ENCODE assay signal across 32 cellular contexts in the genomic region with DNA sequence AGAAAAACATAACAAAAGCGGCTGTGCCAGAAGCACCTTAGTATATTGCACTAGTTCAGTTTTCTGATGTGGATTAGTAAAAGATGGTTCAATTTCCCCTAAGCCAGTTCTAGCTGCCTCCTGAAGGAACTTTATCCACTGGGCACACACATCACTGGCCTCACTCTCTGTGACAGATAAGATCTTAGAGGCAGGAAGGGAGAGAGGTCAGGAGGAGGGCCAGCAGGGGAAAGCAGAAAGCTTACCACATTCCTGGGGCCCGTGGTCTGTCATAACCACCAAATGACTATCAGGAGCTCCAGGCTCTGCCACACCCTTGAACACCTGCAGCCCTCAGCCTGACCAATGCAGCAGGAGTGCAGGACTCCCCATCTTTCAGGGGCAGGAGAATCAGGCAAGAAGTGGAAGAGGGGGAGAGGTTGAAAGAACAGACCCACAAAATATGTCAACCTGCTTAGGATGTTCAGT. TPM values are rescaled to one million over a fixed set of nuclear protein-coding genes. Genes with fewer than 3 reads are reported as not detected.
A peak's percentile ranks its signal among the peaks of the same experiment; 100 is the strongest.
DNase-seq lines count a peak whose midpoint lies in the region; ATAC-seq and TF ChIP-seq lines count a peak whose summit lies in the region.
"Had no signal": no experiment of that assay in that cellular context is flagged by ENCODE, and none has a peak within 500 bp of the region (broad histone marks: within the 10 kb centered on the region; RNA-seq: fewer than 3 reads in every experiment).

No MANE protein-coding gene starts in this region.

- TF ChIP-seq CTCF in mammary epithelial cell (conservative IDR thresholded peaks at IDR 0.05 in 1 of 2, IDR thresholded peaks at IDR 0.05 in 1 of 2; ENCODE audit: extremely low read depth in 1 of 2, insufficient read depth in 1 of 2, low read depth in 1 of 2, low read length in 2 of 2) = no peak
- no peak for TF ChIP-seq CTCF in breast epithelium (IDR thresholded peaks at IDR 0.05)
- TF ChIP-seq CTCF in SK-N-SH (IDR thresholded peaks at IDR 0.05) = no peak
- TF ChIP-seq CTCF in upper lobe of right lung (IDR thresholded peaks at IDR 0.05) = no peak

- H3K4me2 ChIP-seq in mammary epithelial cell (ENCODE audit: insufficient read depth, low read depth, low read length) = no peak overlapping the region
- no peak overlapping the region for H3K4me2 ChIP-seq in SK-N-SH
- H3K4me2 ChIP-seq: A549 had no signal

- H3K4me3 ChIP-seq in mammary epithelial cell (replicated peaks in 1 of 3; ENCODE audit: insufficient read depth in 1 of 3, low read depth in 2 of 3, low read length in 3 of 3) (no peak overlapping the region), breast epithelium (no peak overlapping the region), SK-N-SH (ENCODE audit: low read depth in 2 of 2, low read length in 1 of 2) (no peak overlapping the region), upper lobe of right lung (no peak overlapping the region)
- H3K4me3 ChIP-seq: A549, BLaER1, body of pancreas, colonic mucosa, pancreas had no signal

- no peak for TF ChIP-seq RAD21 in SK-N-SH (IDR thresholded peaks at IDR 0.05; ENCODE audit: low read length)

- H3K9me3 ChIP-seq in mammary epithelial cell (replicated peaks; ENCODE audit: insufficient read depth, low read length) (no peaks in the 10 kb centered on the region), breast epithelium (no peaks in the 10 kb centered on the region), SK-N-SH (no peaks in the 10 kb centered on the region), upper lobe of right lung (no peaks in the 10 kb centered on the region)
- H3K9me3 ChIP-seq: A549, BLaER1, body of pancreas, colonic mucosa, pancreas had no signal

- DNase-seq in mammary epithelial cell = peak; percentile 46
- DNase-seq in breast epithelium (ENCODE audit: low spot score in 2 of 2) = no peak
- no peak for DNase-seq in SK-N-SH
- DNase-seq in erythroblast (lab: John Stamatoyannopoulos, UW) = peak; percentile 17 to 56
- DNase-seq in upper lobe of right lung = no peak
- no peak for DNase-seq in activated CD4-positive, alpha-beta T cell treated with anti-CD3 and anti-CD28 coated beads for 4 hours
- DNase-seq in 8988T = no peak
- no peak for DNase-seq in NCI-H1092 (lab: John Stamatoyannopoulos, UW)
- DNase-seq: activated naive CD8-positive, alpha-beta T cell treated with anti-CD3 and anti-CD28 coated beads, Interleukin-2, amount 10 ng/mL, durations not matched to agents 7 days and 5 days; activated T-cell treated with anti-CD3 and anti-CD28 coated beads, Interleukin-2, amount 50 U/mL, for 72 hours; body of pancreas; colonic mucosa; foreskin fibroblast; GDM1; H7; hippocampal formation; kidney; mesendoderm; MV-4-11; naive thymus-derived CD8-positive, alpha-beta T cell; NCI-H2107; NCI-H524; pancreas; stimulated activated naive CD4-positive, alpha-beta T cell treated with Interleukin-2 at 50 U/mL for 16 hours; T-helper 2 cell had no signal

- H3K79me2 ChIP-seq in mammary epithelial cell (ENCODE audit: insufficient read depth, low read length) = no peaks in the 10 kb centered on the region
- H3K79me2 ChIP-seq in SK-N-SH (ENCODE audit: insufficient read depth) = no peaks in the 10 kb centered on the region

- WGBS in mammary epithelial cell (ENCODE audit: low coverage, missing lambda C conversion rate) = 68% methylated on average over 2 of the region's 2 CpGs
- 72% methylated on average over 2 of the region's 2 CpGs for WGBS in SK-N-SH (ENCODE audit: low lambda C conversion rate)

- H3K4me1 ChIP-seq in mammary epithelial cell (ENCODE audit: insufficient read depth, low read length) (no peaks in the 10 kb centered on the region), breast epithelium (no peaks in the 10 kb centered on the region), SK-N-SH (ENCODE audit: control insufficient read depth in 1 of 2, insufficient read depth in 2 of 2, low read depth in 1 of 2, low read length in 1 of 2) (peaks cover 0 to 7% of the 10 kb centered on the region in 2 experiments; a peak in 2 of 4 replicates), upper lobe of right lung (no peaks in the 10 kb centered on the region)
- H3K4me1 ChIP-seq: A549, body of pancreas, colonic mucosa, pancreas had no signal

- H3K36me3 ChIP-seq in mammary epithelial cell (ENCODE audit: insufficient read depth, low read length) (peaks cover 22% of the 10 kb centered on the region), breast epithelium (peaks cover 21% of the 10 kb centered on the region), SK-N-SH (replicated peaks in 1 of 2; ENCODE audit: control insufficient read depth in 1 of 2, insufficient read depth in 2 of 2, low read length in 1 of 2) (peaks cover 39 to 78% of the 10 kb centered on the region in 2 experiments), upper lobe of right lung (peaks cover 83% of the 10 kb centered on the region)

- H4K20me1 ChIP-seq in mammary epithelial cell (ENCODE audit: insufficient read depth, low read length) = no peaks in the 10 kb centered on the region
- no peaks in the 10 kb centered on the region for H4K20me1 ChIP-seq in SK-N-SH (ENCODE audit: insufficient read depth)

- TF ChIP-seq POLR2A in breast epithelium (IDR thresholded peaks at IDR 0.05) = no peak
- no peak for TF ChIP-seq POLR2A in erythroblast (IDR thresholded peaks at IDR 0.05; ENCODE audit: low read length)

- H3K27ac ChIP-seq in mammary epithelial cell (ENCODE audit: insufficient read depth, low read depth, low read length) (no peak overlapping the region), breast epithelium (no peak overlapping the region), SK-N-SH (ENCODE audit: low read depth in 2 of 2, low read length in 1 of 2) (no peak overlapping the region), upper lobe of right lung (no peak overlapping the region)
- H3K27ac ChIP-seq: A549, body of pancreas, colonic mucosa, pancreas had no signal

- POLR2A ChIA-PET in SK-N-SH (lab: Yijun Ruan, JAX) = no interaction called here

- intact Hi-C loops in mammary epithelial cell (cut with micrococcal nuclease) = no loop called here
- intact Hi-C loops in breast epithelium (cut with DNase I; ENCODE audit: low total_unique reads) = no loop called here
- intact Hi-C loops in upper lobe of right lung (cut with DNase I) = no loop called here

- H3K27me3 ChIP-seq in mammary epithelial cell (ENCODE audit: insufficient read depth, low read length) = no peaks in the 10 kb centered on the region
- H3K27me3 ChIP-seq in breast epithelium = no peaks in the 10 kb centered on the region
- H3K27me3 ChIP-seq in SK-N-SH (ENCODE audit: insufficient read depth) = no peaks in the 10 kb centered on the region
- H3K27me3 ChIP-seq in upper lobe of right lung = no peaks in the 10 kb centered on the region
- H3K27me3 ChIP-seq: BLaER1, body of pancreas, colonic mucosa, pancreas had no signal

- no peak overlapping the region for H2AFZ ChIP-seq in mammary epithelial cell (ENCODE audit: low read depth, low read length)
- no peak overlapping the region for H2AFZ ChIP-seq in SK-N-SH (ENCODE audit: low read depth)

- H3K9me2 ChIP-seq in SK-N-SH = no peaks in the 10 kb centered on the region

- no TSS peak for BruUV-seq in mammary epithelial cell (replicated peaks; lab: Mats Ljungman, UMichigan)

- no peak for ATAC-seq in upper lobe of right lung
- ATAC-seq: A549; activated CD4-positive, CD25-positive, alpha-beta regulatory T cell treated with anti-CD3 and anti-CD28 coated beads, Interleukin-2, amount 50 U/mL, for 24 hours; activated T-cell treated with anti-CD3 and anti-CD28 coated beads, Interleukin-2, amount 50 U/mL, for 72 hours; body of pancreas; HepG2; naive thymus-derived CD8-positive, alpha-beta T cell; pancreas; sciatic nerve had no signal

- dilution Hi-C loops in mammary epithelial cell (cut with HindIII; ENCODE audit: low sequenced_read_pairs) = no loop called here

- TF ChIP-seq EP300 in SK-N-SH (IDR thresholded peaks at IDR 0.05; ENCODE audit: borderline replicate concordance in 1 of 2, low read depth in 1 of 2, low read length in 1 of 2) = no peak

- no peaks in the 10 kb centered on the region for H3F3A ChIP-seq in SK-N-SH (replicated peaks; ENCODE audit: insufficient read depth)

- CTCF ChIA-PET in mammary epithelial cell (lab: Charles Lee; ENCODE audit: low non-redundant PET) = no interaction called here
- CTCF ChIA-PET in SK-N-SH (lab: Yijun Ruan, JAX) = interaction anchor here (1.9 to 2.3 kb wide), 2 partner anchors 30 to 116 kb away, joined by 5 to 8 read pairs; no protein-coding TSS in a partner anchor

- H3K9ac ChIP-seq in mammary epithelial cell (ENCODE audit: insufficient read depth, low read length) (no peak overlapping the region), SK-N-SH (no peak overlapping the region)
- H3K9ac ChIP-seq: BLaER1 had no signal

- in situ Hi-C loops in mammary epithelial cell (cut with MboI; ENCODE audit: low sequenced_read_pairs in 2 of 2) = loop anchor here in 1 of 2 donors (10.0 kb wide), 1 partner anchor 47 kb away; no protein-coding TSS in a partner anchor

TF ChIP-seq in SK-N-SH, 30 proteins besides CTCF, POLR2A, EP300 and RAD21:
- peak; percentile 32; the same call in 1 of the 2 replicates for TF ChIP-seq RXRA (IDR thresholded peaks at IDR 0.05; ENCODE audit: borderline replicate concordance, low read depth)
- TF ChIP-seq MEF2A (IDR thresholded peaks at IDR 0.05; ENCODE audit: borderline replicate concordance, low read depth) = no peak

RNA-seq across cellular contexts. Expression of gene LRRC71, which starts 37.8 kb away (rescaled TPM):
- total RNA-seq in mammary epithelial cell = not detected
- not detected for polyA plus RNA-seq in mammary epithelial cell
- polyA minus RNA-seq in mammary epithelial cell = not detected
- total RNA-seq in breast epithelium = not detected
- polyA plus RNA-seq in SK-N-SH (2012; rRNA removed) = 0.03 TPM in 1 of 2 replicates, not detected in the other
- polyA plus RNA-seq in SK-N-SH (2012; cell fraction: cytosol; rRNA removed) = 0.04 and 0.09 TPM in 2 replicates
- polyA plus RNA-seq in SK-N-SH (2012; cell fraction: nucleus; rRNA removed) = 0.07 and 0.25 TPM in 2 replicates
- 0.26 TPM for total RNA-seq in upper lobe of right lung
- total RNA-seq: activated CD8-positive, alpha-beta memory T cell treated with anti-CD3 and anti-CD28 coated beads for 36 hours; activated naive CD8-positive, alpha-beta T cell treated with anti-CD3 and anti-CD28 coated beads, Interleukin-2, amount 10 ng/mL, durations not matched to agents 7 days and 5 days; activated T-cell treated with anti-CD3 and anti-CD28 coated beads, Interleukin-2, amount 50 U/mL, for 72 hours; body of pancreas; colonic mucosa; H7; HepG2; naive thymus-derived CD8-positive, alpha-beta T cell; pancreas; ureter had no signal
- polyA plus RNA-seq: HepG2; naive thymus-derived CD8-positive, alpha-beta T cell had no signal

Comparison
In these comparisons a context has a peak if more than half of its experiments do, and no peak if none do; other contexts are left out.
1. DNase-seq: peak in mammary epithelial cell (single experiment) and erythroblast (2 of 2); none in breast epithelium (0 of 2), SK-N-SH (single experiment), upper lobe of right lung (single experiment), activated CD4-positive, alpha-beta T cell treated with anti-CD3 and anti-CD28 coated beads for 4 hours (0 of 2), 8988T (single experiment) and NCI-H1092 (single experiment).